ENCODE assay signal across 23 cellular contexts in the genomic region with DNA sequence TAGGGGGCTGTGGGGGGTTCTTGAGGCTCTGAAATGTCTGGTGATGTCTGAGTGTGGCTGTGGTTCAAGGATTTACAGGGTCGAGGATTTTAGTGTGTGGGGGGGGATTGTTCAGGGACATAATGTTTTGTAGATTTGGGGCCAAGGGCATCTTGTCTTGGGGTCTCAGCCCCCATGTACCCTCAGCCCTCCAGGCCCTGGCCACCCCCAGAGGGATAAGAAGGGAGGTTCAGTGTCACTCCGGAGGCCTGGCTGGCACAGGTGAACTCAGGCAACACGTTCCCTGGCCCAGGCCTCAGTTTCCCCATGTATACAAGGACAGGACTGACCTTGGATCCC. TPM values are rescaled to one million over a fixed set of nuclear protein-coding genes. Genes with fewer than 3 reads are reported as not detected.
DNase-seq lines count a peak whose midpoint lies in the region; ATAC-seq and TF ChIP-seq lines count a peak whose summit lies in the region.
"Had no signal": no experiment of that assay in that cellular context is flagged by ENCODE, and none has a peak within 500 bp of the region (broad histone marks: within the 10 kb centered on the region; RNA-seq: fewer than 3 reads in every experiment).

No MANE protein-coding gene starts in this region.

- no peaks in the 10 kb centered on the region for H3K9me3 ChIP-seq in naive thymus-derived CD4-positive, alpha-beta T cell (ENCODE audit: control insufficient read depth in 2 of 3, low read length in 3 of 3)
- H3K9me3 ChIP-seq: HAP-1, Peyer's patch had no signal

- ATAC-seq in natural killer cell (no peak), GM18517 (IDR thresholded peaks at IDR 0.05; ENCODE audit: unreplicated experiment) (no peak), HG03039 (IDR thresholded peaks at IDR 0.05; ENCODE audit: unreplicated experiment) (no peak)
- ATAC-seq in natural killer cell treated with Interleukin-12 subunit alpha and Interleukin-12 subunit beta and Interleukin-15 and Interleukin-18, amount 100 ng/mL, for 72 hours, result no peak
- ATAC-seq in naive thymus-derived CD4-positive, alpha-beta T cell, result no peak
- ATAC-seq: activated CD8-positive, alpha-beta T cell treated with anti-CD3 and anti-CD28 coated beads, Interleukin-2, amount 10 ng/mL, durations not matched to agents 7 days and 5 days; left colon had no signal

- CTCF ChIA-PET in naive thymus-derived CD4-positive, alpha-beta T cell (lab: Charles Lee), result no interaction called here

- intact Hi-C loops in natural killer cell (cut with micrococcal nuclease), result no loop called here
- intact Hi-C loops in naive thymus-derived CD4-positive, alpha-beta T cell (cut with micrococcal nuclease), result loop anchor here in 1 of 2 donors (10.0 kb wide), 1 partner anchor 67 kb away; a partner anchor contains a TSS

- TF ChIP-seq CTCF in natural killer cell (IDR thresholded peaks at IDR 0.05), result no peak
- no peak for TF ChIP-seq CTCF in type B pancreatic cell (conservative IDR thresholded peaks at IDR 0.05)

- H3K36me3 ChIP-seq in naive thymus-derived CD4-positive, alpha-beta T cell (ENCODE audit: control insufficient read depth in 2 of 3, insufficient read depth in 3 of 3, low read length in 3 of 3), result peaks cover 0 to under 1% (median 0%) of the 10 kb centered on the region in 3 experiments

- no peak for DNase-seq in natural killer cell
- no peak for DNase-seq in natural killer cell treated with Interleukin-12 subunit alpha and Interleukin-12 subunit beta and Interleukin-15 and Interleukin-18, amount 100 ng/mL, for 72 hours (ENCODE audit: low spot score)
- no peak for DNase-seq in naive thymus-derived CD4-positive, alpha-beta T cell
- DNase-seq in type B pancreatic cell (ENCODE audit: extremely low spot score, unreplicated experiment), result no peak
- no peak for DNase-seq in stimulated activated CD4-positive, alpha-beta T cell treated with anti-CD3 and anti-CD28 coated beads, Interleukin-2, amount 100 ng/mL, for 24 hours
- DNase-seq: ACHN, activated T-cell treated with anti-CD3 and anti-CD28 coated beads for 4 hours, amniotic stem cell, left colon, mammary epithelial cell, NCI-H1105 treated with DMSO at 0.1 percent for 48 hours, NCI-H2029, Peyer's patch, SHP77 treated with DMSO at 0.1 percent for 48 hours, SW 1271 had no signal

- no peaks in the 10 kb centered on the region for H3K36me3 Mint-ChIP-seq in natural killer cell
- no peaks in the 10 kb centered on the region for H3K36me3 Mint-ChIP-seq in natural killer cell treated with Interleukin-12 subunit alpha and Interleukin-12 subunit beta and Interleukin-15 and Interleukin-18, amount 100 ng/mL, for 72 hours
- peaks cover 0 to 4% (median 0%) of the 10 kb centered on the region in 5 donors for H3K36me3 Mint-ChIP-seq in naive thymus-derived CD4-positive, alpha-beta T cell
- H3K36me3 Mint-ChIP-seq in type B pancreatic cell, result peaks cover 2% of the 10 kb centered on the region

- H3K9me3 Mint-ChIP-seq in natural killer cell, result no peaks in the 10 kb centered on the region
- no peaks in the 10 kb centered on the region for H3K9me3 Mint-ChIP-seq in natural killer cell treated with Interleukin-12 subunit alpha and Interleukin-12 subunit beta and Interleukin-15 and Interleukin-18, amount 100 ng/mL, for 72 hours
- H3K9me3 Mint-ChIP-seq in naive thymus-derived CD4-positive, alpha-beta T cell, result peaks cover 0 to 4% (median 0%) of the 10 kb centered on the region in 11 donors
- H3K9me3 Mint-ChIP-seq in type B pancreatic cell, result no peaks in the 10 kb centered on the region

- peak overlapping the region; percentile 62 for H3K27ac ChIP-seq in angular gyrus (ENCODE audit: low read depth, low read length)
- no peak overlapping the region for H3K27ac ChIP-seq in naive thymus-derived CD4-positive, alpha-beta T cell (ENCODE audit: low read depth, low read length)
- H3K27ac ChIP-seq: BLaER1 treated with 17β-estradiol and CSF1 and Interleukin-3, amounts not matched to agents 10 nM and 100 nM; hepatocyte; parathyroid adenoma; Peyer's patch had no signal

- POLR2A ChIA-PET in naive thymus-derived CD4-positive, alpha-beta T cell (lab: Charles Lee), result no interaction called here

- peaks cover 12 to 40% of the 10 kb centered on the region in 2 donors for H3K27me3 ChIP-seq in naive thymus-derived CD4-positive, alpha-beta T cell (ENCODE audit: control insufficient read depth in 2 of 2, insufficient read depth in 2 of 2, low read length in 2 of 2)

- H3K4me3 Mint-ChIP-seq in natural killer cell, result peak overlapping the region; percentile 53
- no peak overlapping the region for H3K4me3 Mint-ChIP-seq in natural killer cell treated with Interleukin-12 subunit alpha and Interleukin-12 subunit beta and Interleukin-15 and Interleukin-18, amount 100 ng/mL, for 72 hours
- H3K4me3 Mint-ChIP-seq in naive thymus-derived CD4-positive, alpha-beta T cell, result peak overlapping the region in 7 of 10 donors; percentile 1 to 63 (median 25)
- H3K4me3 Mint-ChIP-seq in type B pancreatic cell, result peak overlapping the region; percentile 48
- H3K4me3 Mint-ChIP-seq: activated CD8-positive, alpha-beta T cell treated with anti-CD3 and anti-CD28 coated beads, Interleukin-2, amount 10 ng/mL, durations not matched to agents 7 days and 5 days had no signal

- peaks cover 5 to 9% of the 10 kb centered on the region in 2 donors for H3K4me1 ChIP-seq in naive thymus-derived CD4-positive, alpha-beta T cell (ENCODE audit: control insufficient read depth in 2 of 2, insufficient read depth in 2 of 2, low read length in 2 of 2)

- peak overlapping the region in 1 of 2 donors; percentile 23 for H3K27ac Mint-ChIP-seq in natural killer cell
- H3K27ac Mint-ChIP-seq in natural killer cell treated with Interleukin-12 subunit alpha and Interleukin-12 subunit beta and Interleukin-15 and Interleukin-18, amount 100 ng/mL, for 72 hours, result no peak overlapping the region
- peak overlapping the region in 1 of 9 donors; percentile 31 for H3K27ac Mint-ChIP-seq in naive thymus-derived CD4-positive, alpha-beta T cell
- H3K27ac Mint-ChIP-seq in type B pancreatic cell, result no peak overlapping the region
- H3K27ac Mint-ChIP-seq: activated CD8-positive, alpha-beta T cell treated with anti-CD3 and anti-CD28 coated beads, Interleukin-2, amount 10 ng/mL, durations not matched to agents 7 days and 5 days had no signal

- H3K4me1 Mint-ChIP-seq in natural killer cell, result peaks cover 10 to 31% of the 10 kb centered on the region in 2 donors
- peaks cover 5 to 18% of the 10 kb centered on the region in 2 donors for H3K4me1 Mint-ChIP-seq in natural killer cell treated with Interleukin-12 subunit alpha and Interleukin-12 subunit beta and Interleukin-15 and Interleukin-18, amount 100 ng/mL, for 72 hours (ENCODE audit: low read depth in 2 of 2)
- peaks cover 13 to 22% (median 15%) of the 10 kb centered on the region in 7 donors for H3K4me1 Mint-ChIP-seq in naive thymus-derived CD4-positive, alpha-beta T cell
- peaks cover 13% of the 10 kb centered on the region for H3K4me1 Mint-ChIP-seq in type B pancreatic cell (ENCODE audit: unreplicated experiment)

- H3K4me3 ChIP-seq in naive thymus-derived CD4-positive, alpha-beta T cell (ENCODE audit: low read length), result no peak overlapping the region
- H3K4me3 ChIP-seq: BLaER1 treated with 17β-estradiol and CSF1 and Interleukin-3, amounts not matched to agents 10 nM and 100 nM; HAP-1; hepatocyte; Peyer's patch had no signal

- H3K27me3 Mint-ChIP-seq in natural killer cell (ENCODE audit: low read depth in 2 of 2) (peaks cover 28 to 30% of the 10 kb centered on the region in 2 donors), type B pancreatic cell (peaks cover 50% of the 10 kb centered on the region)
- peaks cover 24 to 30% of the 10 kb centered on the region in 2 donors for H3K27me3 Mint-ChIP-seq in natural killer cell treated with Interleukin-12 subunit alpha and Interleukin-12 subunit beta and Interleukin-15 and Interleukin-18, amount 100 ng/mL, for 72 hours
- H3K27me3 Mint-ChIP-seq in naive thymus-derived CD4-positive, alpha-beta T cell, result peaks cover 31 to 52% (median 34%) of the 10 kb centered on the region in 5 donors

RNA-seq across cellular contexts. Expression of a gene that starts 2.4 kb away (rescaled TPM):
- total RNA-seq in natural killer cell, result under 1 TPM; 0.14 to 0.58 (median 0.27) TPM
- under 1 TPM; 0.05 to 0.17 TPM for total RNA-seq in natural killer cell treated with Interleukin-12 subunit alpha and Interleukin-12 subunit beta and Interleukin-15 and Interleukin-18, amount 100 ng/mL, for 72 hours
- under 1 TPM; 0.05 to 0.24 (median 0.10) TPM for total RNA-seq in naive thymus-derived CD4-positive, alpha-beta T cell
- polyA plus RNA-seq in naive thymus-derived CD4-positive, alpha-beta T cell, result under 1 TPM; 0.01 to 0.05 TPM
- total RNA-seq in type B pancreatic cell (ENCODE audit: low replicate concordance), result 1.2 and 9.2 TPM in 2 replicates
- total RNA-seq: activated CD8-positive, alpha-beta T cell treated with anti-CD3 and anti-CD28 coated beads, Interleukin-2, amount 10 ng/mL, durations not matched to agents 7 days and 5 days had no signal

RNA-seq across cellular contexts. Expression of a gene that starts 9.3 kb away (rescaled TPM):
- total RNA-seq in natural killer cell (100 to 1,000 TPM; 731 to 872 (median 837) TPM), type B pancreatic cell (ENCODE audit: low replicate concordance) (1,251 and 1,344 TPM in 2 replicates)
- total RNA-seq in natural killer cell treated with Interleukin-12 subunit alpha and Interleukin-12 subunit beta and Interleukin-15 and Interleukin-18, amount 100 ng/mL, for 72 hours, result 1,000 to 10,000 TPM in 1 of 2 donors, 100 to 1,000 TPM in 1; 757 to 1,081 TPM
- 1,000 to 10,000 TPM; 1,300 to 2,097 (median 2,012) TPM for total RNA-seq in naive thymus-derived CD4-positive, alpha-beta T cell
- 1,000 to 10,000 TPM; 3,657 to 3,761 TPM for polyA plus RNA-seq in naive thymus-derived CD4-positive, alpha-beta T cell

RNA-seq across cellular contexts. Expression of a gene that starts 31.5 kb away (rescaled TPM):
- total RNA-seq in natural killer cell (10 to 100 TPM; 30.2 to 42.2 (median 34.3) TPM), type B pancreatic cell (ENCODE audit: low replicate concordance) (36.6 and 37.5 TPM in 2 replicates)
- total RNA-seq in natural killer cell treated with Interleukin-12 subunit alpha and Interleukin-12 subunit beta and Interleukin-15 and Interleukin-18, amount 100 ng/mL, for 72 hours, result 10 to 100 TPM; 45.1 to 58.4 TPM
- total RNA-seq in naive thymus-derived CD4-positive, alpha-beta T cell, result 10 to 100 TPM; 24.2 to 64.5 (median 44.6) TPM
- polyA plus RNA-seq in naive thymus-derived CD4-positive, alpha-beta T cell, result 10 to 100 TPM; 43.6 to 69.8 TPM

RNA-seq across cellular contexts. Expression of a gene that starts 40.1 kb away (rescaled TPM):
- total RNA-seq in natural killer cell (100 to 1,000 TPM; 166 to 207 (median 170) TPM), type B pancreatic cell (ENCODE audit: low replicate concordance) (124 and 141 TPM in 2 replicates)
- 100 to 1,000 TPM; 233 to 282 TPM for total RNA-seq in natural killer cell treated with Interleukin-12 subunit alpha and Interleukin-12 subunit beta and Interleukin-15 and Interleukin-18, amount 100 ng/mL, for 72 hours
- total RNA-seq in naive thymus-derived CD4-positive, alpha-beta T cell, result 100 to 1,000 TPM; 129 to 227 (median 144) TPM
- polyA plus RNA-seq in naive thymus-derived CD4-positive, alpha-beta T cell, result 1 to 10 TPM; 5.0 to 5.7 TPM

RNA-seq across cellular contexts. Expression of a gene that starts 42.6 kb away (rescaled TPM):
- 1 to 10 TPM; 4.1 to 6.0 (median 5.3) TPM for total RNA-seq in natural killer cell
- 1 to 10 TPM; 1.2 to 2.3 TPM for total RNA-seq in natural killer cell treated with Interleukin-12 subunit alpha and Interleukin-12 subunit beta and Interleukin-15 and Interleukin-18, amount 100 ng/mL, for 72 hours
- 10 to 100 TPM in 1 of 5 experiments, 1 to 10 TPM in 3, under 1 TPM in 1; 0.87 to 10.8 (median 7.8) TPM for total RNA-seq in naive thymus-derived CD4-positive, alpha-beta T cell
- polyA plus RNA-seq in naive thymus-derived CD4-positive, alpha-beta T cell, result under 1 TPM; 0.64 to 0.72 TPM
- total RNA-seq in type B pancreatic cell (ENCODE audit: low replicate concordance), result 9.6 and 12.4 TPM in 2 replicates
